8 cellular contexts compared by ENCODE assay signal in the genomic region with DNA sequence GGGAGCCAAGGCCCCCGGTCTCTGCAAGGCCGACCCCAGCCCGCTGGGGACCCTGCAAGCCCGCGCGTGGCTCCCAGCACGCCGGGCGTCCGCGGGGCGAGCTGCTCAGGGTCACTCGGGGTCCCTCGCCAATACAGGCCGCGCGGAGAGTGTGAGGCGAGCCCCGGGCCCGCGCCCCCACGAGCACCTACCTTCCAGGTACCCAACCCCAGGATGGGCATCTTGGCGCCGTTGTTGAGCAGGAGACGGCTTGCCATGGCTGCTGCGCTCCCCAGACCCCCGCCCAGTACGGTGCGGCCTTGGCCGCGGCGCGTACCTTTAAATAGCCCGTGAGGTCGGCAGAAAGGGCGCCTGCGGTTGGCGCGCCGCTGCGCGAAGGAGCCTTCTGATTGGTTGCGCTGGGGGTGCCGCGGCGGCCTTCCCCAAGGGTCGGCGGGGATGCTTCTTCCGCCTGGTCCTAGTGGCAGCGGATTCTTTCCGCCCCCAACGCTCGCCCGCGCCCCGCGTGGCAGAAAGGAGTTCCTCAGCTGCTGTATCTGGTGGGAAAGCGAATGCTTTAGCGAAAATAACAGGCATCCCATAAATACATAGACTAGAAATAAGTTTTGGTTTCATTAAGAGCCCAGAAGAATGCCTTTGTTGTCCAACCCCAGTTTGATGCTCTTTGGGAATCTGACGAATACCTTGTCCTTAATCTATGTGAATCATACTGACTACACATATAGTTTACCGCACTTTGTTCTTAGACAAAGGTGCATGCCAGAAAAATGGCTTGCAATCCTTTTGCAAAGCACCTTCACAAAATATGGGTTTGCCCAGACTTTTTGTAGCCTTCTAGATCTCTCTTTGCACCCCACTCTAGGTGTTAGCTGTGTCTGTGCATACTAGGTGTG. TPM values are rescaled to one million over a fixed set of nuclear protein-coding genes. Genes with fewer than 3 reads are reported as not detected.
DNase-seq lines count a peak whose midpoint lies in the region; ATAC-seq and TF ChIP-seq lines count a peak whose summit lies in the region.

A gene (minus strand): TSS at position 295 of the 893 bp plus-strand sequence. CDS start 38 bp downstream, at position 257.

- peak within 1 kb of the TSS; percentile 93 for H3K4me3 ChIP-seq in PC-9
- peak within 1 kb of the TSS; percentile 74 to 83 (median 78) for H3K4me3 ChIP-seq in fibroblast of lung (replicated peaks in 1 of 4; ENCODE audit: control extremely low read depth in 1 of 4, insufficient read depth in 1 of 4, low read depth in 3 of 4, low read length in 4 of 4)
- H3K4me3 ChIP-seq in naive thymus-derived CD4-positive, alpha-beta T cell (ENCODE audit: low read length): peak within 1 kb of the TSS; percentile 78

- POLR2A ChIA-PET in PC-9 (lab: Charles Lee; ENCODE audit: unreplicated experiment): interaction anchor here (0.5 to 0.7 kb wide), 3 partner anchors 90 to 172 kb away, joined by 3 read pairs; a partner anchor contains a TSS
- POLR2A ChIA-PET in naive thymus-derived CD4-positive, alpha-beta T cell (lab: Charles Lee): interaction anchor here (0.6 to 1.9 kb wide), 8 partner anchors 9 to 1049 kb away, joined by 3 to 9 read pairs (median 3); no protein-coding TSS in a partner anchor

- H3K79me2 ChIP-seq in PC-9 (ENCODE audit: low read depth) (peaks cover 67% of the 10 kb centered on the region), fibroblast of lung (ENCODE audit: control insufficient read depth, insufficient read depth, low read length) (peaks cover 6% of the 10 kb centered on the region)

- peaks cover 30 to 55% (median 48%) of the 10 kb centered on the region in 7 donors for H3K4me1 Mint-ChIP-seq in naive thymus-derived CD4-positive, alpha-beta T cell

- H3K27me3 Mint-ChIP-seq in naive thymus-derived CD4-positive, alpha-beta T cell: no peaks in the 10 kb centered on the region

- H3K9me3 ChIP-seq in PC-9 (ENCODE audit: insufficient read depth, low read depth) (peaks cover 18% of the 10 kb centered on the region; the same call in 1 of the 2 replicates), fibroblast of lung (ENCODE audit: control insufficient read depth, insufficient read depth, low read depth, low read length) (no peaks in the 10 kb centered on the region)
- peaks cover 0 to 5% (median 0%) of the 10 kb centered on the region in 3 experiments for H3K9me3 ChIP-seq in naive thymus-derived CD4-positive, alpha-beta T cell (ENCODE audit: control insufficient read depth in 2 of 3, low read length in 3 of 3)

- H3K36me3 ChIP-seq in PC-9 (ENCODE audit: low read depth): peaks cover 46% of the 10 kb centered on the region
- H3K36me3 ChIP-seq in fibroblast of lung (ENCODE audit: control insufficient read depth, insufficient read depth, low read length): no peaks in the 10 kb centered on the region
- peaks cover 0 to 8% (median 0%) of the 10 kb centered on the region in 3 experiments for H3K36me3 ChIP-seq in naive thymus-derived CD4-positive, alpha-beta T cell (ENCODE audit: control insufficient read depth in 2 of 3, insufficient read depth in 3 of 3, low read length in 3 of 3)

- peaks cover 0 to 9% (median 3%) of the 10 kb centered on the region in 5 donors for H3K36me3 Mint-ChIP-seq in naive thymus-derived CD4-positive, alpha-beta T cell

- H3K27me3 ChIP-seq in PC-9 (ENCODE audit: insufficient read depth, low read depth) (no peaks in the 10 kb centered on the region), fibroblast of lung (ENCODE audit: control insufficient read depth, insufficient read depth, low read length) (no peaks in the 10 kb centered on the region)
- H3K27me3 ChIP-seq in naive thymus-derived CD4-positive, alpha-beta T cell (ENCODE audit: control insufficient read depth in 2 of 2, insufficient read depth in 2 of 2, low read length in 2 of 2): no peaks in the 10 kb centered on the region

- H2AFZ ChIP-seq in PC-9 (0 out of 2 replicates have a peak within 1 kb of the TSS, but pooled peaks have one; percentile 8), fibroblast of lung (ENCODE audit: low read length) (peak within 1 kb of the TSS; percentile 82)

- H3F3A ChIP-seq in PC-9 (ENCODE audit: insufficient read depth, low read depth): peaks cover 73% of the 10 kb centered on the region

- TF ChIP-seq CTCF in PC-9 (conservative IDR thresholded peaks at IDR 0.05) (peak; percentile 36; the same call in 1 of the 2 replicates), fibroblast of lung (conservative IDR thresholded peaks at IDR 0.05 in 1 of 2, IDR thresholded peaks at IDR 0.05 in 1 of 2; ENCODE audit: low read depth in 1 of 2, low read length in 2 of 2) (peak; percentile 33 to 68)

- CTCF ChIA-PET in PC-9 (lab: Charles Lee): interaction anchor here (0.6 to 2.1 kb wide), 3 partner anchors 25 to 55 kb away, joined by 3 to 6 read pairs (median 3); no protein-coding TSS in a partner anchor
- CTCF ChIA-PET in naive thymus-derived CD4-positive, alpha-beta T cell (lab: Charles Lee): interaction anchor here (0.6 to 2.3 kb wide), 5 partner anchors 13 to 88 kb away, joined by 3 to 12 read pairs (median 6); no protein-coding TSS in a partner anchor

- peak within 1 kb of the TSS; percentile 71 to 94 (median 89) for H3K4me3 Mint-ChIP-seq in naive thymus-derived CD4-positive, alpha-beta T cell

- H3K9ac ChIP-seq in fibroblast of lung (ENCODE audit: insufficient read depth, low read length): peak within 1 kb of the TSS; percentile 78

- peak within 1 kb of the TSS; percentile 91 for H3K4me2 ChIP-seq in PC-9
- peak within 1 kb of the TSS; percentile 87 for H3K4me2 ChIP-seq in fibroblast of lung (ENCODE audit: extremely low read depth, insufficient read depth, low read length)

- H3K27ac Mint-ChIP-seq in naive thymus-derived CD4-positive, alpha-beta T cell: peak within 1 kb of the TSS; percentile 80 to 92 (median 84)

- intact Hi-C loops in PC-9 (cut with micrococcal nuclease; ENCODE audit: unreplicated experiment): loop anchor here (1.0 to 2.0 kb wide), 5 partner anchors 11 to 148 kb away; no protein-coding TSS in a partner anchor
- intact Hi-C loops in naive thymus-derived CD4-positive, alpha-beta T cell (cut with micrococcal nuclease): loop anchor here (1.0 to 10.0 kb wide), 25 partner anchors 27 to 1518 kb away; a partner anchor contains a TSS

- H4K20me1 ChIP-seq in PC-9 (ENCODE audit: insufficient read depth) (peaks cover 43% of the 10 kb centered on the region), fibroblast of lung (ENCODE audit: control insufficient read depth, extremely low read depth, insufficient read depth, low read length) (no peaks in the 10 kb centered on the region)

- peak; percentile 99 for DNase-seq in DMS 273 (lab: John Stamatoyannopoulos, UW; ENCODE audit: unreplicated experiment)
- peak; percentile 56 for DNase-seq in HuH-7.5 (ENCODE audit: low spot score)
- DNase-seq in PC-9: peak; percentile 88 to 95
- peak; percentile 67 to 78 for DNase-seq in activated T-helper 1 cell treated with anti-CD3 and anti-CD28 coated beads, Interleukin-2, amount 50 U/mL, for 16 hours (ENCODE audit: low read depth in 1 of 2, low spot score in 1 of 2)
- peak; percentile 90 to 92 for DNase-seq in fibroblast of lung (ENCODE audit: low read depth in 2 of 2)
- DNase-seq in naive thymus-derived CD4-positive, alpha-beta T cell: peak; percentile 76 to 88 (median 84)
- peak; percentile 70 to 82 (median 78) for DNase-seq in stimulated activated naive CD4-positive, alpha-beta T cell (lab: John Stamatoyannopoulos, UW)

- peak; percentile 94 for ATAC-seq in GM21447 (IDR thresholded peaks at IDR 0.05; ENCODE audit: unreplicated experiment)
- ATAC-seq in naive thymus-derived CD4-positive, alpha-beta T cell: peak; percentile 94

- H3K4me1 ChIP-seq in PC-9 (replicated peaks; ENCODE audit: insufficient read depth) (peaks cover 74% of the 10 kb centered on the region), fibroblast of lung (ENCODE audit: control insufficient read depth, extremely low read depth, insufficient read depth, low read length) (peaks cover 12% of the 10 kb centered on the region)
- peaks cover 20 to 30% of the 10 kb centered on the region in 2 donors for H3K4me1 ChIP-seq in naive thymus-derived CD4-positive, alpha-beta T cell (ENCODE audit: control insufficient read depth in 2 of 2, insufficient read depth in 2 of 2, low read length in 2 of 2)

- peak within 1 kb of the TSS; percentile 97 for H3K27ac ChIP-seq in PC-9
- peak within 1 kb of the TSS; percentile 72 for H3K27ac ChIP-seq in fibroblast of lung (ENCODE audit: insufficient read depth, low read length)
- peak within 1 kb of the TSS; percentile 72 for H3K27ac ChIP-seq in naive thymus-derived CD4-positive, alpha-beta T cell (ENCODE audit: low read depth, low read length)

- H3K9me2 ChIP-seq in PC-9 (ENCODE audit: insufficient read depth): no peaks in the 10 kb centered on the region

- BruUV-seq in PC-9 (replicated peaks; lab: Mats Ljungman, UMichigan): TSS peak; percentile 82

- H3K9me3 Mint-ChIP-seq in naive thymus-derived CD4-positive, alpha-beta T cell: peaks cover 0 to 5% (median 2%) of the 10 kb centered on the region in 11 donors

RNA-seq across cellular contexts. Expression of the gene that starts here (rescaled TPM):
- total RNA-seq in PC-9 (2021) (1,009 and 1,328 TPM in 2 replicates), fibroblast of lung (89.6 and 213 TPM in 2 replicates)
- 170 and 238 TPM in 2 replicates for polyA plus RNA-seq in fibroblast of lung
- polyA plus RNA-seq in fibroblast of lung (2012): 142 and 209 TPM in 2 replicates
- polyA minus RNA-seq in fibroblast of lung (ENCODE audit: low replicate concordance): 87.7 and 121 TPM in 2 replicates
- total RNA-seq in naive thymus-derived CD4-positive, alpha-beta T cell: 100 to 1,000 TPM in 3 of 5 experiments, 10 to 100 TPM in 2; 62.2 to 108 (median 100) TPM
- 100 to 1,000 TPM; 169 to 206 TPM for polyA plus RNA-seq in naive thymus-derived CD4-positive, alpha-beta T cell

Comparison
In these comparisons a context has a peak if more than half of its experiments do, and no peak if none do; other contexts are left out.
1. Peak in every context shown above with its lines: DNase-seq, ATAC-seq, H3K4me3 ChIP-seq and H3K27ac ChIP-seq.